2 cellular contexts compared by ENCODE assay signal in the genomic region with DNA sequence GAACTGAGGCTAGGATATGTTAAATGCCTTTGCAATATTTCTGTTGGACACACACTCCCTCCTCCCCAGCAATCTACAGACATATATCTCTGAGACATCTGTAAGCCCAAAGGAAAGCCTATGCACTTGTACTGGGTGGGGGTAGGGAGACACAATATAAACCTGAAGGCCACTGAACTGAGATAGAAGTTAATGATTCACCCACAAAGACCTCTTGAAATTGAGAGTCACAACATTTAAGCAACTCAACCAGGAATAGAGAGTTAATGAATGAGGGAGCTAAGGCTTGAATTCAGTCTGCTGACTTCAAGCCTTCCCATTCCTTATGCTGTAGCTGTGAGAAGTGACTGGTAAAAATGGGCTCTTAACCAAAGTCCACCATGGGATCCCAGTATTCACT.
TF ChIP-seq lines count a peak whose summit lies in the region.

No MANE protein-coding gene starts in this region.

TF ChIP-seq in liver, 16 proteins besides CTCF, POLR2A, EP300 and RAD21:
- TF ChIP-seq, protein P1, sequence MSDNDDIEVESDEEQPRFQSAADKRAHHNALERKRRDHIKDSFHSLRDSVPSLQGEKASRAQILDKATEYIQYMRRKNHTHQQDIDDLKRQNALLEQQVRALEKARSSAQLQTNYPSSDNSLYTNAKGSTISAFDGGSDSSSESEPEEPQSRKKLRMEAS (IDR thresholded peaks at IDR 0.05), result no peak
- TF ChIP-seq RXRA (IDR thresholded peaks at IDR 0.05), result peak; percentile 74 to 78
- no peak for TF ChIP-seq HNF4G (IDR thresholded peaks at IDR 0.05)
- no peak for TF ChIP-seq FOXA1 (IDR thresholded peaks at IDR 0.05)
- peak in 1 of 2 donors; percentile 23 for TF ChIP-seq JUND (IDR thresholded peaks at IDR 0.05)
- TF ChIP-seq YY1 (IDR thresholded peaks at IDR 0.05), result no peak
- no peak for TF ChIP-seq TAF1 (conservative IDR thresholded peaks at IDR 0.05)
- TF ChIP-seq ZBTB33 (IDR thresholded peaks at IDR 0.05), result no peak
- no peak for TF ChIP-seq REST (IDR thresholded peaks at IDR 0.05)
- no peak for TF ChIP-seq ATF3 (IDR thresholded peaks at IDR 0.05)
- no peak for TF ChIP-seq NR2F2 (IDR thresholded peaks at IDR 0.05)
- TF ChIP-seq SP1 (IDR thresholded peaks at IDR 0.05), result peak; percentile 59
- no peak for TF ChIP-seq GABPA (IDR thresholded peaks at IDR 0.05 in 1 of 2, conservative IDR thresholded peaks at IDR 0.05 in 1 of 2)
- TF ChIP-seq HNF4A (conservative IDR thresholded peaks at IDR 0.05), result peak in 1 of 2 donors; percentile 54
- peak; percentile 30 for TF ChIP-seq FOXA2 (IDR thresholded peaks at IDR 0.05)
- no peak for TF ChIP-seq EGR1 (IDR thresholded peaks at IDR 0.05; ENCODE audit: low read depth in 2 of 2)

TF ChIP-seq in HepG2, 621 proteins besides CTCF, POLR2A, EP300 and RAD21:
- TF ChIP-seq ZNF766 (CRISPR knock-in tag; IDR thresholded peaks at IDR 0.05; ENCODE audit: borderline replicate concordance) (no peak), HNRNPL (IDR thresholded peaks at IDR 0.05; ENCODE audit: low read depth, low read length) (no peak), ZFP36 (IDR thresholded peaks at IDR 0.05; ENCODE audit: borderline replicate concordance, low read depth, low read length, partially characterized antibody) (no peak)
